In the genomic region with DNA sequence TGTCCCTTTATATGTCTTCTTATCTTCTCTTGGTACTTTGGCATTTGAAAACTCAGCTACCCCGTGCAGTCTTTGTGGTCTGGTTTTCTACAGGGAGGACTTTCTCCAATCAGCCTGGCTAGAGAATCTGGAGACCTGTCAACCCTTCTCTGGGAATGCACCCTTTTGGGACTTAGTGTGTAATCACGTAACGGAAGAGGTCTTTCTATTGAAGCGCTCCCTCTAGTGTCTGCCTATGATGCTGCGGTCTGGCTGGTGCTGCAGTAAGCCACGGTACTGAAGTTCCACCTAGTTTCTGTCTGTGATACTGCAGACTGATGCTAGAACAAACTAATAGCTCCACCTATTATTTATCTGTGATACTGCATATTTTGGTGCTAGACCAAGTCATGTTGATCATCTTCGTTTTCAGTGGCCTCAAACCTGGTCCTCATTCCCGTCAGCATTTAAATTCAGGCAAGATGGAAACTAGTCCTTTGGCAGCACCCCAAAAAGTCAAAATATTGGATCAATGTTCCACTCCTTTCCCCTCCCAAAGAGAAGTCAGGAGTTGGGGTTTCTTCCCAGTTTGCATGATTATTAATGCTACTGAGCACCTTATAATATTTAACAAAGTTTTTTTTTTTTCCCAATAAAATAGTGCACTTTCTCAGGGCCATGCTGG, we compare ENCODE assay signal across 1 cellular context.
TF ChIP-seq lines count a peak whose summit lies in the region.

No MANE protein-coding gene starts in this region.

TF ChIP-seq in K562, 482 proteins besides CTCF, POLR2A, EP300 and RAD21 (continued from another document):
- no peak for TF ChIP-seq MAFF (IDR thresholded peaks at IDR 0.05; ENCODE audit: low read length)
- peak; percentile 64; the same call in 1 of the 2 replicates for TF ChIP-seq GABPB1 (CRISPR knock-in tag; IDR thresholded peaks at IDR 0.05)
- TF ChIP-seq, protein P1, sequence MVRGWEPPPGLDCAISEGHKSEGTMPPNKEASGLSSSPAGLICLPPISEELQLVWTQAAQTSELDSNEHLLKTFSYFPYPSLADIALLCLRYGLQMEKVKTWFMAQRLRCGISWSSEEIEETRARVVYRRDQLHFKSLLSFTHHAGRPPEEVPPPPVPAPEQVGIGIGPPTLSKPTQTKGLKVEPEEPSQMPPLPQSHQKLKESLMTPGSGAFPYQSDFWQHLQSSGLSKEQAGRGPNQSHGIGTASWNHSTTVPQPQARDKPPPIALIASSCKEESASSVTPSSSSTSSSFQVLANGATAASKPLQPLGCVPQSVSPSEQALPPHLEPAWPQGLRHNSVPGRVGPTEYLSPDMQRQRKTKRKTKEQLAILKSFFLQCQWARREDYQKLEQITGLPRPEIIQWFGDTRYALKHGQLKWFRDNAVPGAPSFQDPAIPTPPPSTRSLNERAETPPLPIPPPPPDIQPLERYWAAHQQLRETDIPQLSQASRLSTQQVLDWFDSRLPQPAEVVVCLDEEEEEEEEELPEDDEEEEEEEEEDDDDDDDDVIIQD (CRISPR knock-in tag; IDR thresholded peaks at IDR 0.05): no peak
- peak; percentile 25; the same call in 1 of the 2 replicates for TF ChIP-seq NFE2 (IDR thresholded peaks at IDR 0.05; ENCODE audit: low read depth)
- TF ChIP-seq, protein P2, sequence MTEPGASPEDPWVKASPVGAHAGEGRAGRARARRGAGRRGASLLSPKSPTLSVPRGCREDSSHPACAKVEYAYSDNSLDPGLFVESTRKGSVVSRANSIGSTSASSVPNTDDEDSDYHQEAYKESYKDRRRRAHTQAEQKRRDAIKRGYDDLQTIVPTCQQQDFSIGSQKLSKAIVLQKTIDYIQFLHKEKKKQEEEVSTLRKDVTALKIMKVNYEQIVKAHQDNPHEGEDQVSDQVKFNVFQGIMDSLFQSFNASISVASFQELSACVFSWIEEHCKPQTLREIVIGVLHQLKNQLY (CRISPR knock-in tag; conservative IDR thresholded peaks at IDR 0.05): no peak
- no peak for TF ChIP-seq LEF1 (IDR thresholded peaks at IDR 0.05)
- no peak for TF ChIP-seq NCOA4 (IDR thresholded peaks at IDR 0.05; ENCODE audit: partially characterized antibody)
- TF ChIP-seq, protein P3, sequence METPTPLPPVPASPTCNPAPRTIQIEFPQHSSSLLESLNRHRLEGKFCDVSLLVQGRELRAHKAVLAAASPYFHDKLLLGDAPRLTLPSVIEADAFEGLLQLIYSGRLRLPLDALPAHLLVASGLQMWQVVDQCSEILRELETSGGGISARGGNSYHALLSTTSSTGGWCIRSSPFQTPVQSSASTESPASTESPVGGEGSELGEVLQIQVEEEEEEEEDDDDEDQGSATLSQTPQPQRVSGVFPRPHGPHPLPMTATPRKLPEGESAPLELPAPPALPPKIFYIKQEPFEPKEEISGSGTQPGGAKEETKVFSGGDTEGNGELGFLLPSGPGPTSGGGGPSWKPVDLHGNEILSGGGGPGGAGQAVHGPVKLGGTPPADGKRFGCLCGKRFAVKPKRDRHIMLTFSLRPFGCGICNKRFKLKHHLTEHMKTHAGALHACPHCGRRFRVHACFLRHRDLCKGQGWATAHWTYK (CRISPR knock-in tag; IDR thresholded peaks at IDR 0.05): no peak
- TF ChIP-seq, protein P4, sequence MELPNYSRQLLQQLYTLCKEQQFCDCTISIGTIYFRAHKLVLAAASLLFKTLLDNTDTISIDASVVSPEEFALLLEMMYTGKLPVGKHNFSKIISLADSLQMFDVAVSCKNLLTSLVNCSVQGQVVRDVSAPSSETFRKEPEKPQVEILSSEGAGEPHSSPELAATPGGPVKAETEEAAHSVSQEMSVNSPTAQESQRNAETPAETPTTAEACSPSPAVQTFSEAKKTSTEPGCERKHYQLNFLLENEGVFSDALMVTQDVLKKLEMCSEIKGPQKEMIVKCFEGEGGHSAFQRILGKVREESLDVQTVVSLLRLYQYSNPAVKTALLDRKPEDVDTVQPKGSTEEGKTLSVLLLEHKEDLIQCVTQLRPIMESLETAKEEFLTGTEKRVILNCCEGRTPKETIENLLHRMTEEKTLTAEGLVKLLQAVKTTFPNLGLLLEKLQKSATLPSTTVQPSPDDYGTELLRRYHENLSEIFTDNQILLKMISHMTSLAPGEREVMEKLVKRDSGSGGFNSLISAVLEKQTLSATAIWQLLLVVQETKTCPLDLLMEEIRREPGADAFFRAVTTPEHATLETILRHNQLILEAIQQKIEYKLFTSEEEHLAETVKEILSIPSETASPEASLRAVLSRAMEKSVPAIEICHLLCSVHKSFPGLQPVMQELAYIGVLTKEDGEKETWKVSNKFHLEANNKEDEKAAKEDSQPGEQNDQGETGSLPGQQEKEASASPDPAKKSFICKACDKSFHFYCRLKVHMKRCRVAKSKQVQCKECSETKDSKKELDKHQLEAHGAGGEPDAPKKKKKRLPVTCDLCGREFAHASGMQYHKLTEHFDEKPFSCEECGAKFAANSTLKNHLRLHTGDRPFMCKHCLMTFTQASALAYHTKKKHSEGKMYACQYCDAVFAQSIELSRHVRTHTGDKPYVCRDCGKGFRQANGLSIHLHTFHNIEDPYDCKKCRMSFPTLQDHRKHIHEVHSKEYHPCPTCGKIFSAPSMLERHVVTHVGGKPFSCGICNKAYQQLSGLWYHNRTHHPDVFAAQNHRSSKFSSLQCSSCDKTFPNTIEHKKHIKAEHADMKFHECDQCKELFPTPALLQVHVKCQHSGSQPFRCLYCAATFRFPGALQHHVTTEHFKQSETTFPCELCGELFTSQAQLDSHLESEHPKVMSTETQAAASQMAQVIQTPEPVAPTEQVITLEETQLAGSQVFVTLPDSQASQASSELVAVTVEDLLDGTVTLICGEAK (IDR thresholded peaks at IDR 0.05): no peak
- TF ChIP-seq, protein P4 (CRISPR knock-in tag; IDR thresholded peaks at IDR 0.05): no peak
- TF ChIP-seq, protein P5, sequence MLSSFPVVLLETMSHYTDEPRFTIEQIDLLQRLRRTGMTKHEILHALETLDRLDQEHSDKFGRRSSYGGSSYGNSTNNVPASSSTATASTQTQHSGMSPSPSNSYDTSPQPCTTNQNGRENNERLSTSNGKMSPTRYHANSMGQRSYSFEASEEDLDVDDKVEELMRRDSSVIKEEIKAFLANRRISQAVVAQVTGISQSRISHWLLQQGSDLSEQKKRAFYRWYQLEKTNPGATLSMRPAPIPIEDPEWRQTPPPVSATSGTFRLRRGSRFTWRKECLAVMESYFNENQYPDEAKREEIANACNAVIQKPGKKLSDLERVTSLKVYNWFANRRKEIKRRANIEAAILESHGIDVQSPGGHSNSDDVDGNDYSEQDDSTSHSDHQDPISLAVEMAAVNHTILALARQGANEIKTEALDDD (IDR thresholded peaks at IDR 0.05): no peak
- TF ChIP-seq KHSRP (IDR thresholded peaks at IDR 0.05): no peak
- no peak for TF ChIP-seq NONO (IDR thresholded peaks at IDR 0.05; ENCODE audit: low read depth in 2 of 2, low read length in 1 of 2)
- TF ChIP-seq, protein P6, sequence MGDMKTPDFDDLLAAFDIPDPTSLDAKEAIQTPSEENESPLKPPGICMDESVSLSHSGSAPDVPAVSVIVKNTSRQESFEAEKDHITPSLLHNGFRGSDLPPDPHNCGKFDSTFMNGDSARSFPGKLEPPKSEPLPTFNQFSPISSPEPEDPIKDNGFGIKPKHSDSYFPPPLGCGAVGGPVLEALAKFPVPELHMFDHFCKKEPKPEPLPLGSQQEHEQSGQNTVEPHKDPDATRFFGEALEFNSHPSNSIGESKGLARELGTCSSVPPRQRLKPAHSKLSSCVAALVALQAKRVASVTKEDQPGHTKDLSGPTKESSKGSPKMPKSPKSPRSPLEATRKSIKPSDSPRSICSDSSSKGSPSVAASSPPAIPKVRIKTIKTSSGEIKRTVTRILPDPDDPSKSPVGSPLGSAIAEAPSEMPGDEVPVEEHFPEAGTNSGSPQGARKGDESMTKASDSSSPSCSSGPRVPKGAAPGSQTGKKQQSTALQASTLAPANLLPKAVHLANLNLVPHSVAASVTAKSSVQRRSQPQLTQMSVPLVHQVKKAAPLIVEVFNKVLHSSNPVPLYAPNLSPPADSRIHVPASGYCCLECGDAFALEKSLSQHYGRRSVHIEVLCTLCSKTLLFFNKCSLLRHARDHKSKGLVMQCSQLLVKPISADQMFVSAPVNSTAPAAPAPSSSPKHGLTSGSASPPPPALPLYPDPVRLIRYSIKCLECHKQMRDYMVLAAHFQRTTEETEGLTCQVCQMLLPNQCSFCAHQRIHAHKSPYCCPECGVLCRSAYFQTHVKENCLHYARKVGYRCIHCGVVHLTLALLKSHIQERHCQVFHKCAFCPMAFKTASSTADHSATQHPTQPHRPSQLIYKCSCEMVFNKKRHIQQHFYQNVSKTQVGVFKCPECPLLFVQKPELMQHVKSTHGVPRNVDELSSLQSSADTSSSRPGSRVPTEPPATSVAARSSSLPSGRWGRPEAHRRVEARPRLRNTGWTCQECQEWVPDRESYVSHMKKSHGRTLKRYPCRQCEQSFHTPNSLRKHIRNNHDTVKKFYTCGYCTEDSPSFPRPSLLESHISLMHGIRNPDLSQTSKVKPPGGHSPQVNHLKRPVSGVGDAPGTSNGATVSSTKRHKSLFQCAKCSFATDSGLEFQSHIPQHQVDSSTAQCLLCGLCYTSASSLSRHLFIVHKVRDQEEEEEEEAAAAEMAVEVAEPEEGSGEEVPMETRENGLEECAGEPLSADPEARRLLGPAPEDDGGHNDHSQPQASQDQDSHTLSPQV (IDR thresholded peaks at IDR 0.05): 0 out of 2 replicates have a peak, but pooled peaks have one; percentile 34
- no peak for TF ChIP-seq HLTF (IDR thresholded peaks at IDR 0.05)
- no peak for TF ChIP-seq RHOXF2B (CRISPR knock-in tag; conservative IDR thresholded peaks at IDR 0.05)
